In the genomic region with DNA sequence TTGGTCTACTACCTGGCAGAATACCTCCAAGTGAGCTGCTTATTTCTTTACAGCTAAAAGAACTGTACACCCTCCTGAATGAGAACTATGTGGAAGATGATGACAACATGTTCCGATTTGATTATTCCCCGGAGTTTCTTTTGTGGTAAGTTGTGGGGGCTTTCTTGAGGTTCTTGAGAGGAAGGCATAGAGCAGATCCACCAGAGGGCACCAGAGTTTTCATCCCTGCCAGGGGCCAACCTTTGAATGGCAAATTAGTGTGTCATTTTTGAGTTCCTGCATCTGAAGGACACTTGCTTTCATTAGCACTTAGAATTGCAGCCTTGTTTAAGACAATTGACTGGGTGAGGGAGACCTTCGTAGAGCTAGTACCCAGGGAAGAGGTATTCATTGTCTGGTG, we compare ENCODE assay signal across 7 cellular contexts. TPM values are rescaled to one million over a fixed set of nuclear protein-coding genes. Genes with fewer than 3 reads are reported as not detected.
DNase-seq lines count a peak whose midpoint lies in the region; ATAC-seq and TF ChIP-seq lines count a peak whose summit lies in the region.

No MANE protein-coding gene starts in this region.

- TF ChIP-seq CTCF in GM12873 (IDR thresholded peaks at IDR 0.05; ENCODE audit: insufficient read depth, low read depth, low read length, missing control alignments) (peak; percentile 54), endothelial cell (IDR thresholded peaks at IDR 0.05; ENCODE audit: unreplicated experiment) (peak; percentile 27), sigmoid colon (IDR thresholded peaks at IDR 0.05) (peak in 2 of 4 experiments; percentile 43 to 53)

- no peaks in the 10 kb centered on the region for H3K27me3 ChIP-seq in sigmoid colon
- H3K27me3 ChIP-seq in CD8-positive, alpha-beta memory T cell (ENCODE audit: insufficient read depth, low read length, poor library complexity, severe bottlenecking), result no peaks in the 10 kb centered on the region

- no peaks in the 10 kb centered on the region for H3K4me1 Mint-ChIP-seq in endothelial cell (ENCODE audit: unreplicated experiment)
- H3K4me1 Mint-ChIP-seq in CD8-positive, alpha-beta memory T cell, result peaks cover 0 to 7% (median 2%) of the 10 kb centered on the region in 3 donors

- WGBS in sigmoid colon, 2 donors, result 71 to 85% methylated on average over 3 of the region's 3 CpGs

- H3K27me3 Mint-ChIP-seq in endothelial cell (ENCODE audit: unreplicated experiment), result peaks cover 14% of the 10 kb centered on the region
- no peaks in the 10 kb centered on the region for H3K27me3 Mint-ChIP-seq in CD8-positive, alpha-beta memory T cell

- H3K9me3 Mint-ChIP-seq in endothelial cell (ENCODE audit: unreplicated experiment), result no peaks in the 10 kb centered on the region
- H3K9me3 Mint-ChIP-seq in CD8-positive, alpha-beta memory T cell, result no peaks in the 10 kb centered on the region

- ATAC-seq in GM18505 (IDR thresholded peaks at IDR 0.05; ENCODE audit: unreplicated experiment), result no peak
- ATAC-seq in left colon, result no peak

- TF ChIP-seq POLR2A in sigmoid colon (IDR thresholded peaks at IDR 0.05) (no peak), GM18505 (IDR thresholded peaks at IDR 0.05; ENCODE audit: borderline replicate concordance, extremely low read depth, insufficient read depth, insufficient read length) (no peak)

- H3K4me1 ChIP-seq in sigmoid colon, result peaks cover 0 to 51% (median 47%) of the 10 kb centered on the region in 4 donors
- no peaks in the 10 kb centered on the region for H3K4me1 ChIP-seq in CD8-positive, alpha-beta memory T cell (ENCODE audit: insufficient read depth, low read length)

- H3K36me3 ChIP-seq in sigmoid colon, result peaks cover 32 to 64% (median 40%) of the 10 kb centered on the region in 4 donors
- H3K36me3 ChIP-seq in CD8-positive, alpha-beta memory T cell (ENCODE audit: insufficient read depth, low read length), result peaks cover 59% of the 10 kb centered on the region

- no peak for TF ChIP-seq EP300 in sigmoid colon (IDR thresholded peaks at IDR 0.05)

- no peaks in the 10 kb centered on the region for H3K9me3 ChIP-seq in sigmoid colon
- no peaks in the 10 kb centered on the region for H3K9me3 ChIP-seq in CD8-positive, alpha-beta memory T cell (ENCODE audit: low read length)

- H3K4me3 ChIP-seq in sigmoid colon, result no peak overlapping the region
- H3K4me3 ChIP-seq in CD8-positive, alpha-beta memory T cell (ENCODE audit: low read length), result no peak overlapping the region

- DNase-seq in NCI-H69 (lab: John Stamatoyannopoulos, UW) (peak; percentile 38), endothelial cell (ENCODE audit: low spot score) (no peak), sigmoid colon (no peak), left colon (no peak)
- DNase-seq in CD8-positive, alpha-beta memory T cell, result no peak

- intact Hi-C loops in sigmoid colon (cut with DNase I) (no loop called here), left colon (cut with DNase I, micrococcal nuclease) (no loop called here)

- peak overlapping the region in 3 of 4 donors; percentile 79 to 95 (median 87) for H3K27ac ChIP-seq in sigmoid colon
- no peak overlapping the region for H3K27ac ChIP-seq in CD8-positive, alpha-beta memory T cell (ENCODE audit: low read depth, low read length)

- POLR2A ChIA-PET in CD8-positive, alpha-beta memory T cell (lab: Charles Lee), result no interaction called here

- peaks cover 58% of the 10 kb centered on the region for H3K36me3 Mint-ChIP-seq in endothelial cell (ENCODE audit: low read depth, unreplicated experiment)
- peaks cover 8 to 85% (median 16%) of the 10 kb centered on the region in 3 donors for H3K36me3 Mint-ChIP-seq in CD8-positive, alpha-beta memory T cell

- H3K4me3 Mint-ChIP-seq in endothelial cell (ENCODE audit: unreplicated experiment), result no peak overlapping the region
- H3K4me3 Mint-ChIP-seq in CD8-positive, alpha-beta memory T cell, result no peak overlapping the region

- no peak overlapping the region for H3K27ac Mint-ChIP-seq in endothelial cell (ENCODE audit: unreplicated experiment)
- peak overlapping the region in 1 of 8 donors; percentile 80 for H3K27ac Mint-ChIP-seq in CD8-positive, alpha-beta memory T cell

- CTCF ChIA-PET in CD8-positive, alpha-beta memory T cell (lab: Charles Lee), result interaction anchor here (1.2 kb wide), 1 partner anchor 102 kb away, joined by 4 read pairs; no protein-coding TSS in a partner anchor

RNA-seq across cellular contexts. Expression of gene NMT1, which starts 35.0 kb away (rescaled TPM):
- 85.8 TPM for total RNA-seq in endothelial cell (ENCODE audit: unreplicated experiment)
- total RNA-seq in sigmoid colon, result 10 to 100 TPM; 41.0 to 59.2 (median 55.6) TPM
- polyA plus RNA-seq in sigmoid colon, result 10 to 100 TPM; 13.2 to 38.4 (median 15.3) TPM
- 10 to 100 TPM; 48.2 to 69.5 TPM for total RNA-seq in left colon
- total RNA-seq in CD8-positive, alpha-beta memory T cell, result 100 to 1,000 TPM; 189 to 198 TPM
- 82.0 TPM for polyA plus RNA-seq in CD8-positive, alpha-beta memory T cell

RNA-seq across cellular contexts. Expression of gene PLCD3, which starts 36.2 kb away (rescaled TPM):
- total RNA-seq in endothelial cell (ENCODE audit: unreplicated experiment) (9.7 TPM), sigmoid colon (10 to 100 TPM; 27.4 to 45.7 (median 33.9) TPM), left colon (100 to 1,000 TPM; 335 to 566 TPM)
- 100 to 1,000 TPM; 114 to 274 (median 137) TPM for polyA plus RNA-seq in sigmoid colon
- 1 to 10 TPM; 5.5 to 7.2 TPM for total RNA-seq in CD8-positive, alpha-beta memory T cell
- 1.1 TPM for polyA plus RNA-seq in CD8-positive, alpha-beta memory T cell

RNA-seq across cellular contexts. Expression of gene ACBD4, which starts 39.3 kb away (rescaled TPM):
- 9.4 TPM for total RNA-seq in endothelial cell (ENCODE audit: unreplicated experiment)
- 10 to 100 TPM; 20.0 to 24.9 (median 21.9) TPM for total RNA-seq in sigmoid colon
- 10 to 100 TPM; 13.2 to 36.5 (median 20.1) TPM for polyA plus RNA-seq in sigmoid colon
- total RNA-seq in left colon, result 10 to 100 TPM; 22.3 to 22.6 TPM
- total RNA-seq in CD8-positive, alpha-beta memory T cell, result 1 to 10 TPM; 8.8 to 9.7 TPM
- 15.0 TPM for polyA plus RNA-seq in CD8-positive, alpha-beta memory T cell

RNA-seq across cellular contexts. Expression of gene DCAKD, which starts 44.7 kb away (rescaled TPM):
- 29.2 TPM for total RNA-seq in endothelial cell (ENCODE audit: unreplicated experiment)
- 10 to 100 TPM; 25.2 to 46.0 (median 31.9) TPM for total RNA-seq in sigmoid colon
- 10 to 100 TPM in 1 of 3 donors, 1 to 10 TPM in 2; 5.1 to 14.7 (median 7.8) TPM for polyA plus RNA-seq in sigmoid colon
- total RNA-seq in left colon, result 10 to 100 TPM; 25.7 to 28.1 TPM
- 10 to 100 TPM; 31.3 to 32.5 TPM for total RNA-seq in CD8-positive, alpha-beta memory T cell
- 17.6 TPM for polyA plus RNA-seq in CD8-positive, alpha-beta memory T cell

RNA-seq across cellular contexts. Expression of gene HEXIM1, which starts 52.1 kb away (rescaled TPM):
- total RNA-seq in endothelial cell (ENCODE audit: unreplicated experiment) (22.6 TPM), sigmoid colon (10 to 100 TPM; 41.0 to 60.9 (median 49.4) TPM), left colon (10 to 100 TPM; 36.1 to 46.7 TPM)
- polyA plus RNA-seq in sigmoid colon, result 10 to 100 TPM; 21.6 to 38.8 (median 24.7) TPM
- total RNA-seq in CD8-positive, alpha-beta memory T cell, result 10 to 100 TPM; 48.3 to 51.1 TPM
- polyA plus RNA-seq in CD8-positive, alpha-beta memory T cell, result 5.6 TPM

Comparison
In these comparisons a context has a peak if more than half of its experiments do, and no peak if none do; other contexts are left out.
1. RNA of gene PLCD3, which starts 36.2 kb away (total RNA-seq): 335 to 566 TPM in left colon; 27.4 to 45.7 TPM in sigmoid colon, 9.7 TPM in endothelial cell (single experiment) and 5.5 to 7.2 TPM in CD8-positive, alpha-beta memory T cell; every median in the first group is over 4 times any median in the second.